In the genomic region with DNA sequence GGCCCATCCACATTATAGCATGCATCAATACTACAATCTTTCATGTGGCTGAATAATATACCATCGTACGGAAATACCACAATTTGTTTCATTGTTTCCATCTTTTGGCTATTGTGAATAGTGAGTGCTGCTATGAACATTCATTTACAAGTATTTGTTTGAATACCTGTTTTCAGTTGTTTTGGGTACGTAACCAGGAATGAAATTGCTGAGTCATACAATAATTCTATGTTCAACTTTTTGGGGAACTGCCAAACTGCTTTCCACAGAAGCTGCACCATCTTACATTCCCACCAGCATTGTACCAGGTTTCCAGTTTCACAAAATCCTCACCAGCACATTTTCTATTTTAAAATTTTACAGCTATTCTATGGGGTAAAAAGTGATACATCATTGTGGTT, we compare ENCODE assay signal across 11 cellular contexts. TPM values are rescaled to one million over a fixed set of nuclear protein-coding genes. Genes with fewer than 3 reads are reported as not detected.
DNase-seq lines count a peak whose midpoint lies in the region; ATAC-seq, FAIRE-seq and TF ChIP-seq lines count a peak whose summit lies in the region.
"Had no signal": no experiment of that assay in that cellular context is flagged by ENCODE, and none has a peak within 500 bp of the region (broad histone marks: within the 10 kb centered on the region; RNA-seq: fewer than 3 reads in every experiment).

No MANE protein-coding gene starts in this region.

- peaks cover 19% of the 10 kb centered on the region for H3K36me3 Mint-ChIP-seq in activated naive CD4-positive, alpha-beta T cell treated with anti-CD3 and anti-CD28 coated beads for 36 hours (ENCODE audit: low read depth)
- H3K36me3 Mint-ChIP-seq in stimulated activated naive B cell treated with anti-CD40 and anti-IgM and Interleukin-4, amounts not matched to agents 10 μg/mL and 1 μg/mL and 100 μg/mL, for 72 hours = peaks cover 16 to 26% of the 10 kb centered on the region in 2 donors

- no peak for TF ChIP-seq CTCF in H1 (IDR thresholded peaks at IDR 0.05; ENCODE audit: control extremely low read depth in 1 of 3, insufficient read depth in 1 of 3, low read depth in 1 of 3, low read length in 3 of 3)

- peak overlapping the region; percentile 2 for H3K27ac Mint-ChIP-seq in activated naive CD4-positive, alpha-beta T cell treated with anti-CD3 and anti-CD28 coated beads for 36 hours
- peak overlapping the region; percentile 42 for H3K27ac Mint-ChIP-seq in stimulated activated naive B cell treated with anti-CD40 and anti-IgM and Interleukin-4, amounts not matched to agents 10 μg/mL and 1 μg/mL and 100 μg/mL, for 72 hours

- CTCF ChIA-PET in activated naive CD4-positive, alpha-beta T cell treated with anti-CD3 and anti-CD28 coated beads for 36 hours (lab: Charles Lee) = no interaction called here
- CTCF ChIA-PET in H1 (lab: Charles Lee; ENCODE audit: partially characterized antibody) = interaction anchor here (1.6 kb wide), 1 partner anchor 58 kb away, joined by 3 read pairs; no protein-coding TSS in a partner anchor

- H2BK120ac ChIP-seq in H1 (replicated peaks; ENCODE audit: low read depth, low read length) = no peak overlapping the region

- no peaks in the 10 kb centered on the region; a peak in 1 of 8 replicates for H3K36me3 ChIP-seq in H1 (ENCODE audit: control insufficient read depth in 2 of 4, insufficient read depth in 4 of 4, low read length in 3 of 4)

- H2AK5ac ChIP-seq in H1 (ENCODE audit: low read depth, low read length) = no peak overlapping the region

- TF ChIP-seq POLR2A in H1 (IDR thresholded peaks at IDR 0.05; ENCODE audit: control extremely low read depth in 1 of 2, low read depth in 2 of 2, low read length in 2 of 2) = no peak

- H3K23me2 ChIP-seq in H1 (ENCODE audit: low read depth, low read length) = no peaks in the 10 kb centered on the region

- FAIRE-seq in H1 (lab: Jason Lieb, UNC) = peak; percentile 19

- no peak for DNase-seq in activated naive CD4-positive, alpha-beta T cell treated with anti-CD3 and anti-CD28 coated beads for 36 hours
- no peak for DNase-seq in activated naive CD4-positive, alpha-beta T cell (lab: John Stamatoyannopoulos, UW)
- DNase-seq in RKO (ENCODE audit: low spot score) (peak; percentile 43), H1 (ENCODE audit: low read depth in 1 of 2, low spot score in 2 of 2) (no peak), DMS114 treated with DMSO at 0.1 percent for 48 hours (lab: John Stamatoyannopoulos, UW; ENCODE audit: unreplicated experiment) (no peak)
- DNase-seq in stimulated activated naive B cell treated with anti-CD40 and anti-IgM and Interleukin-4, amounts not matched to agents 10 μg/mL and 1 μg/mL and 100 μg/mL, for 72 hours = no peak
- no peak for DNase-seq in activated CD8-positive, alpha-beta memory T cell treated with anti-CD3 and anti-CD28 coated beads, Interleukin-2, amount 50 U/mL, for 48 hours
- DNase-seq: CD8-positive, alpha-beta memory T cell; NCI-H446 treated with DMSO at 0.1 percent for 48 hours had no signal

- no peaks in the 10 kb centered on the region for H3K79me1 ChIP-seq in H1 (ENCODE audit: low read depth, low read length)

- peaks cover 16% of the 10 kb centered on the region for H3K9me3 Mint-ChIP-seq in activated naive CD4-positive, alpha-beta T cell treated with anti-CD3 and anti-CD28 coated beads for 36 hours
- H3K9me3 Mint-ChIP-seq in stimulated activated naive B cell treated with anti-CD40 and anti-IgM and Interleukin-4, amounts not matched to agents 10 μg/mL and 1 μg/mL and 100 μg/mL, for 72 hours = peaks cover 4 to 8% of the 10 kb centered on the region in 2 donors

- POLR2A ChIA-PET in H1 (lab: Charles Lee; ENCODE audit: partially characterized antibody) = interaction anchor here (0.6 to 4.9 kb wide), 6 partner anchors 9 to 1810 kb away, joined by 3 to 36 read pairs (median 8); a partner anchor contains a TSS

- intact Hi-C loops in activated naive CD4-positive, alpha-beta T cell treated with anti-CD3 and anti-CD28 coated beads for 36 hours (cut with micrococcal nuclease) = loop anchor here (1.0 to 2.0 kb wide), 2 partner anchors 29 to 39 kb away; a partner anchor contains a TSS

- H3K4ac ChIP-seq in H1 (replicated peaks; ENCODE audit: insufficient read length, low read depth, low read length) = no peak overlapping the region

- ATAC-seq in stimulated activated naive B cell treated with anti-CD40 and anti-IgM and Interleukin-4, amounts not matched to agents 10 μg/mL and 1 μg/mL and 100 μg/mL, for 72 hours (replicated peaks) = peak in 1 of 2 donors; percentile 14
- no peak for ATAC-seq in GM21529 (IDR thresholded peaks at IDR 0.05; ENCODE audit: unreplicated experiment)

- no peak overlapping the region for H3K4me2 ChIP-seq in H1 (ENCODE audit: insufficient read depth in 1 of 2, low read depth in 2 of 2, low read length in 2 of 2)

- no peak overlapping the region for H3K9ac ChIP-seq in H1 (replicated peaks in 1 of 4; ENCODE audit: extremely low read depth in 1 of 4, low read depth in 3 of 4, low read length in 3 of 4)

- peaks cover 26% of the 10 kb centered on the region for H3K4me1 Mint-ChIP-seq in activated naive CD4-positive, alpha-beta T cell treated with anti-CD3 and anti-CD28 coated beads for 36 hours (ENCODE audit: low read depth)
- peaks cover 6 to 21% of the 10 kb centered on the region in 2 donors for H3K4me1 Mint-ChIP-seq in stimulated activated naive B cell treated with anti-CD40 and anti-IgM and Interleukin-4, amounts not matched to agents 10 μg/mL and 1 μg/mL and 100 μg/mL, for 72 hours

- no peak overlapping the region for H2AFZ ChIP-seq in H1 (ENCODE audit: low read length)

- no peak overlapping the region for H3K14ac ChIP-seq in H1 (ENCODE audit: insufficient read length)

- no peak overlapping the region for H3K18ac ChIP-seq in H1 (ENCODE audit: extremely low read depth, low read length)

- H3K4me3 ChIP-seq in H1 (ENCODE audit: extremely low read depth in 1 of 4, insufficient read depth in 2 of 4, low read depth in 3 of 4, low read length in 4 of 4) = no peak overlapping the region
- H3K4me3 ChIP-seq: thoracic aorta had no signal

- peaks cover 3 to 4% of the 10 kb centered on the region in 2 experiments for H4K20me1 ChIP-seq in H1 (replicated peaks in 1 of 2; ENCODE audit: control insufficient read depth in 1 of 2, insufficient read depth in 2 of 2, low read length in 2 of 2)

- H2BK20ac ChIP-seq in H1 (ENCODE audit: low read length) = no peak overlapping the region

- no peak overlapping the region for H4K8ac ChIP-seq in H1 (ENCODE audit: extremely low read depth, insufficient read depth, low read length)

- no peak overlapping the region for H2BK5ac ChIP-seq in H1 (ENCODE audit: low read depth, low read length)

- no peaks in the 10 kb centered on the region for H3K27me3 ChIP-seq in H1 (replicated peaks in 1 of 4; ENCODE audit: control insufficient read depth in 3 of 4, extremely low read depth in 1 of 4, insufficient read depth in 3 of 4, low read length in 3 of 4)

- no peak overlapping the region for H3K27ac ChIP-seq in H1 (ENCODE audit: low read depth, low read length)
- H3K27ac ChIP-seq: thoracic aorta had no signal

- H3K4me1 ChIP-seq in H1 (replicated peaks in 1 of 4; ENCODE audit: control insufficient read depth in 3 of 4, insufficient read depth in 4 of 4, low read length in 3 of 4) = no peaks in the 10 kb centered on the region

- TF ChIP-seq EP300 in H1 (IDR thresholded peaks at IDR 0.05; ENCODE audit: borderline replicate concordance in 1 of 2, low read depth in 2 of 2, low read length in 2 of 2) = no peak

- no peaks in the 10 kb centered on the region for H3K79me2 ChIP-seq in H1 (ENCODE audit: control insufficient read depth in 1 of 2, insufficient read depth in 2 of 2, low read length in 2 of 2)

- H2BK15ac ChIP-seq in H1 (ENCODE audit: low read length) = no peak overlapping the region

- WGBS in H1 (ENCODE audit: extremely low coverage in 1 of 2, insufficient coverage in 1 of 2, insufficient read length in 1 of 2, insufficient replicate concordance in 2 of 2, low coverage in 1 of 2, low lambda C conversion rate in 2 of 2, missing lambda C conversion rate in 1 of 2), 2 experiments = 98% methylated on average over 3 of the region's 3 CpGs; no CpG with 5 or more reads in 1 of the 2 experiments

- H3K56ac ChIP-seq in H1 (replicated peaks; ENCODE audit: insufficient read length, low read depth, low read length) = no peak overlapping the region

- no peak for TF ChIP-seq RAD21 in H1 (IDR thresholded peaks at IDR 0.05 in 1 of 2, conservative IDR thresholded peaks at IDR 0.05 in 1 of 2; ENCODE audit: low read depth in 2 of 2, low read length in 2 of 2)

- H3K9me3 ChIP-seq in H1 (ENCODE audit: insufficient read depth in 2 of 2, low read depth in 1 of 2, low read length in 1 of 2) = no peaks in the 10 kb centered on the region
- H3K9me3 ChIP-seq: thoracic aorta had no signal

- H4K91ac ChIP-seq in H1 (replicated peaks; ENCODE audit: insufficient read length, low read length) = no peak overlapping the region

- H3K4me3 Mint-ChIP-seq in activated naive CD4-positive, alpha-beta T cell treated with anti-CD3 and anti-CD28 coated beads for 36 hours = no peak overlapping the region
- H3K4me3 Mint-ChIP-seq in stimulated activated naive B cell treated with anti-CD40 and anti-IgM and Interleukin-4, amounts not matched to agents 10 μg/mL and 1 μg/mL and 100 μg/mL, for 72 hours = no peak overlapping the region
- H3K4me3 Mint-ChIP-seq: CD8-positive, alpha-beta memory T cell had no signal

- no peak overlapping the region for H4K5ac ChIP-seq in H1 (ENCODE audit: insufficient read length, low read depth, low read length)

- H3K23ac ChIP-seq in H1 (ENCODE audit: insufficient read length) = no peak overlapping the region

- H2BK12ac ChIP-seq in H1 (ENCODE audit: low read depth, low read length) = no peak overlapping the region

- H3K27me3 Mint-ChIP-seq in activated naive CD4-positive, alpha-beta T cell treated with anti-CD3 and anti-CD28 coated beads for 36 hours (ENCODE audit: low read depth) = no peaks in the 10 kb centered on the region
- no peaks in the 10 kb centered on the region for H3K27me3 Mint-ChIP-seq in stimulated activated naive B cell treated with anti-CD40 and anti-IgM and Interleukin-4, amounts not matched to agents 10 μg/mL and 1 μg/mL and 100 μg/mL, for 72 hours
- H3K27me3 Mint-ChIP-seq: CD8-positive, alpha-beta memory T cell had no signal

RNA-seq across cellular contexts. Expression of a gene that starts 28.5 kb away (rescaled TPM):
- 10 to 100 TPM in 1 of 2 experiments, 1 to 10 TPM in 1; 9.8 to 11.0 TPM for total RNA-seq in activated naive CD4-positive, alpha-beta T cell treated with anti-CD3 and anti-CD28 coated beads for 36 hours
- 25.9 and 27.8 TPM in 2 replicates for total RNA-seq in H1 (2021; fragmentation: NEBNext Ultra II Directional; extraction: Animal tissue kit (Norgen Biotek cat#: 25700))
- polyA plus RNA-seq in H1 (2011; rRNA removed) = 21.2 and 22.9 TPM in 2 replicates
- 15.7 TPM for polyA plus RNA-seq in H1 (2011; cell fraction: cytosol; rRNA removed)
- polyA plus RNA-seq in H1 (2011; cell fraction: nucleus; rRNA removed) = 25.6 TPM
- polyA plus RNA-seq in H1 (2012, experiment 1 of 2) = 21.0 to 27.1 TPM (median 22.2 TPM) in 4 replicates
- polyA plus RNA-seq in H1 (2012, experiment 2 of 2) = 3.1 TPM
- 29.0 TPM for polyA plus RNA-seq in H1 (2013, experiment 1 of 2)
- polyA plus RNA-seq in H1 (2013, experiment 2 of 2) = 26.3 TPM
- 24.3 and 32.5 TPM in 2 replicates for polyA minus RNA-seq in H1 (2011; rRNA and poly(A)+ RNA removed)
- 18.8 TPM for polyA minus RNA-seq in H1 (2011; cell fraction: cytosol; rRNA and poly(A)+ RNA removed)
- polyA minus RNA-seq in H1 (2011; cell fraction: nucleus; rRNA and poly(A)+ RNA removed) = 83.0 TPM

RNA-seq across cellular contexts. Expression of a gene that starts 38.0 kb away (rescaled TPM):
- 100 to 1,000 TPM; 447 to 450 TPM for total RNA-seq in activated naive CD4-positive, alpha-beta T cell treated with anti-CD3 and anti-CD28 coated beads for 36 hours
- 377 and 396 TPM in 2 replicates for total RNA-seq in H1 (2021; fragmentation: NEBNext Ultra II Directional; extraction: Animal tissue kit (Norgen Biotek cat#: 25700))
- 411 and 544 TPM in 2 replicates for polyA plus RNA-seq in H1 (2011; rRNA removed)
- 375 TPM for polyA plus RNA-seq in H1 (2011; cell fraction: cytosol; rRNA removed)
- 271 TPM for polyA plus RNA-seq in H1 (2011; cell fraction: nucleus; rRNA removed)
- polyA plus RNA-seq in H1 (2012, experiment 1 of 2) = 300 to 381 TPM (median 334 TPM) in 4 replicates
- 81.7 TPM for polyA plus RNA-seq in H1 (2012, experiment 2 of 2)
- 498 TPM for polyA plus RNA-seq in H1 (2013, experiment 1 of 2)
- 510 TPM for polyA plus RNA-seq in H1 (2013, experiment 2 of 2)
- 311 and 443 TPM in 2 replicates for polyA minus RNA-seq in H1 (2011; rRNA and poly(A)+ RNA removed)
- 320 TPM for polyA minus RNA-seq in H1 (2011; cell fraction: cytosol; rRNA and poly(A)+ RNA removed)
- 263 TPM for polyA minus RNA-seq in H1 (2011; cell fraction: nucleus; rRNA and poly(A)+ RNA removed)
